2 cellular contexts compared by ENCODE assay signal in genomic region chr1:153752561-153753195, GRCh38.
TF ChIP-seq lines count a peak whose summit lies in the region.

No MANE protein-coding gene starts in this region.

TF ChIP-seq in liver, 16 proteins besides CTCF, POLR2A, EP300 and RAD21:
- TF ChIP-seq ZBTB33 (IDR thresholded peaks at IDR 0.05) (no peak), JUND (IDR thresholded peaks at IDR 0.05) (no peak), SP1 (IDR thresholded peaks at IDR 0.05) (no peak), HNF4A (conservative IDR thresholded peaks at IDR 0.05) (no peak), MAX (IDR thresholded peaks at IDR 0.05) (no peak), EGR1 (IDR thresholded peaks at IDR 0.05; ENCODE audit: low read depth in 2 of 2) (no peak), ATF3 (IDR thresholded peaks at IDR 0.05) (no peak), FOXA2 (IDR thresholded peaks at IDR 0.05) (no peak), RXRA (IDR thresholded peaks at IDR 0.05) (no peak)

TF ChIP-seq in HepG2, 621 proteins besides CTCF, POLR2A, EP300 and RAD21:
- no peak for TF ChIP-seq FOXK2 (IDR thresholded peaks at IDR 0.05)
- TF ChIP-seq ZNF432 (CRISPR knock-in tag; IDR thresholded peaks at IDR 0.05; ENCODE audit: borderline replicate concordance): no peak
- TF ChIP-seq MLX (CRISPR knock-in tag; IDR thresholded peaks at IDR 0.05): no peak
- TF ChIP-seq HINFP (CRISPR knock-in tag; IDR thresholded peaks at IDR 0.05; ENCODE audit: low read depth): no peak
- no peak for TF ChIP-seq ZKSCAN5 (CRISPR knock-in tag; IDR thresholded peaks at IDR 0.05)
- TF ChIP-seq SMAD3 (CRISPR knock-in tag; IDR thresholded peaks at IDR 0.05): no peak
- TF ChIP-seq MAFF (IDR thresholded peaks at IDR 0.05; ENCODE audit: low read depth, low read length): no peak
- no peak for TF ChIP-seq ZNF724P (CRISPR knock-in tag; IDR thresholded peaks at IDR 0.05; ENCODE audit: borderline replicate concordance)
- no peak for TF ChIP-seq MBNL3 (CRISPR knock-in tag; conservative IDR thresholded peaks at IDR 0.05)
- TF ChIP-seq HOXA3 (CRISPR knock-in tag; IDR thresholded peaks at IDR 0.05): no peak
- no peak for TF ChIP-seq WIZ (CRISPR knock-in tag; IDR thresholded peaks at IDR 0.05)
- no peak for TF ChIP-seq FOXK1 (CRISPR knock-in tag; IDR thresholded peaks at IDR 0.05; ENCODE audit: borderline replicate concordance, low read depth)
- TF ChIP-seq RFX1 (IDR thresholded peaks at IDR 0.05): no peak
- TF ChIP-seq GRHL1 (CRISPR knock-in tag; conservative IDR thresholded peaks at IDR 0.05): no peak
- no peak for TF ChIP-seq ZNF292 (CRISPR knock-in tag; IDR thresholded peaks at IDR 0.05; ENCODE audit: borderline replicate concordance, low read depth)
- TF ChIP-seq MYC (CRISPR knock-in tag; IDR thresholded peaks at IDR 0.05; ENCODE audit: borderline replicate concordance): no peak
TF ChIP-seq in HepG2: peak in this region for 0.
